19 cellular contexts compared by ENCODE assay signal in the genomic region with DNA sequence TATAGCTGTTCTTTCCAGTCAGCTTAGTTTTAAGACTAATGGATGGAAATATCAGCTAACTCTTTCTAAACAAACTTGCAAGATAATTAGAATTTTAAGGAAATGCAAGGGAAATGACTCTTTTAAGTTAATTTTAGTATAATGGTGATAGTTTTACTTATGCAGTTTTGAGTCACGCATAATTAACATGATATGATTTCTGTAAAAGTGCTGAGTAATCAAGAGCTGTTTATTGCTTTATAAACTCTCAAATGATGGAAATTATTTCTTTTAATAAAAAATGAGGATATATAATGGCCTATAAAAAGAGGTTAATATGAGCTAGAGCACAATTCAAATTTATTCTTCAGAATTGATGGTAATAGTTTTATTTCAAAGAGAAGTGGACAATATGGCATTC.
A peak's percentile ranks its signal among the peaks of the same experiment; 100 is the strongest.
DNase-seq lines count a peak whose midpoint lies in the region; ATAC-seq, FAIRE-seq and TF ChIP-seq lines count a peak whose summit lies in the region.
"Had no signal": no experiment of that assay in that cellular context is flagged by ENCODE, and none has a peak within 500 bp of the region (broad histone marks: within the 10 kb centered on the region; RNA-seq: fewer than 3 reads in every experiment).

No MANE protein-coding gene starts in this region.

- H3K4me3 ChIP-seq in A549, result no peak overlapping the region
- H3K4me3 ChIP-seq in IMR-90 (ENCODE audit: insufficient read depth, low read depth, low read length), result no peak overlapping the region
- H3K4me3 ChIP-seq: BLaER1 treated with 17β-estradiol and CSF1 and Interleukin-3, amounts not matched to agents 10 nM and 100 nM had no signal

- no peaks in the 10 kb centered on the region for H3K79me1 ChIP-seq in IMR-90 (ENCODE audit: low read depth in 1 of 2, low read length in 2 of 2)

- H3K36me3 ChIP-seq in IMR-90 (ENCODE audit: control insufficient read depth, insufficient read depth, low read length), result no peaks in the 10 kb centered on the region
- H3K36me3 ChIP-seq: BLaER1 treated with 17β-estradiol and CSF1 and Interleukin-3, amounts not matched to agents 10 nM and 100 nM had no signal

- H3K18ac ChIP-seq in IMR-90 (ENCODE audit: low read depth, low read length), result no peak overlapping the region

- H3K9me3 ChIP-seq in A549 (no peaks in the 10 kb centered on the region), IMR-90 (ENCODE audit: control insufficient read depth, insufficient read depth, low read length) (no peaks in the 10 kb centered on the region)
- H3K9me3 ChIP-seq: Caco-2 had no signal

- TF ChIP-seq CTCF in A549 (IDR thresholded peaks at IDR 0.05) (no peak), IMR-90 (conservative IDR thresholded peaks at IDR 0.05; ENCODE audit: low read depth, low read length) (no peak)

- H2BK5ac ChIP-seq in IMR-90 (ENCODE audit: low read depth, low read length, poor library complexity, severe bottlenecking), result no peak overlapping the region

- H2BK15ac ChIP-seq in IMR-90 (ENCODE audit: low read depth, low read length), result no peak overlapping the region

- H3K14ac ChIP-seq in IMR-90 (replicated peaks; ENCODE audit: low read depth, low read length), result no peak overlapping the region

- no peak overlapping the region for H3K23ac ChIP-seq in IMR-90 (ENCODE audit: low read depth, low read length)

- TF ChIP-seq RAD21 in A549 (conservative IDR thresholded peaks at IDR 0.05 in 1 of 2, IDR thresholded peaks at IDR 0.05 in 1 of 2) (no peak), IMR-90 (IDR thresholded peaks at IDR 0.05; ENCODE audit: low read length) (no peak)

- no peaks in the 10 kb centered on the region for H3K27me3 ChIP-seq in IMR-90 (ENCODE audit: control insufficient read depth, insufficient read depth, low read length)
- H3K27me3 ChIP-seq: BLaER1 treated with 17β-estradiol and CSF1 and Interleukin-3, amounts not matched to agents 10 nM and 100 nM had no signal

- CTCF ChIA-PET in A549 (lab: Yijun Ruan, JAX), result no interaction called here
- CTCF ChIA-PET in IMR-90 (lab: Yijun Ruan, JAX), result interaction anchor here (0.6 kb wide), 1 partner anchor 94 kb away, joined by 4 read pairs; no protein-coding TSS in a partner anchor

- H3K4ac ChIP-seq in IMR-90 (ENCODE audit: low read depth, low read length), result no peak overlapping the region

- no peaks in the 10 kb centered on the region for H4K20me1 ChIP-seq in IMR-90 (ENCODE audit: insufficient read depth, low read length)
- H4K20me1 ChIP-seq: BLaER1 treated with 17β-estradiol and CSF1 and Interleukin-3, amounts not matched to agents 10 nM and 100 nM had no signal

- WGBS in A549 (ENCODE audit: missing lambda C conversion rate), result 93% methylated on average over 1 of the region's 1 CpG
- WGBS in IMR-90 (ENCODE audit: extremely low coverage in 2 of 2, insufficient read length in 1 of 2), 2 experiments, result no CpG with 5 or more reads among the region's 1 CpG

- no peak overlapping the region for H3K9ac ChIP-seq in IMR-90 (ENCODE audit: low read depth, low read length)
- H3K9ac ChIP-seq: BLaER1 treated with 17β-estradiol and CSF1 and Interleukin-3, amounts not matched to agents 10 nM and 100 nM had no signal

- no peak overlapping the region for H3K56ac ChIP-seq in IMR-90 (ENCODE audit: extremely low read depth, insufficient read depth, low read length)

- H4K91ac ChIP-seq in IMR-90 (ENCODE audit: insufficient read depth, low read depth, low read length), result no peak overlapping the region

- no TSS peak for BruUV-seq in IMR-90 (replicated peaks; lab: Mats Ljungman, UMichigan)

- no peak overlapping the region for H3K27ac ChIP-seq in A549
- H3K27ac ChIP-seq in IMR-90 (ENCODE audit: insufficient read depth, low read length), result no peak overlapping the region
- H3K27ac ChIP-seq: BLaER1 treated with 17β-estradiol and CSF1 and Interleukin-3, amounts not matched to agents 10 nM and 100 nM; C4-2B had no signal

- intact Hi-C loops in IMR-90 (cut with micrococcal nuclease), result no loop called here

- no peak for TF ChIP-seq EP300 in A549 (IDR thresholded peaks at IDR 0.05)

- TF ChIP-seq POLR2A in A549 (IDR thresholded peaks at IDR 0.05; ENCODE audit: low read length) (no peak), IMR-90 (IDR thresholded peaks at IDR 0.05; ENCODE audit: low read depth, low read length) (no peak)

- H2BK20ac ChIP-seq in IMR-90 (ENCODE audit: low read depth, low read length), result no peak overlapping the region

- H3K9me1 ChIP-seq in IMR-90 (ENCODE audit: insufficient read depth, low read length), result no peaks in the 10 kb centered on the region

- FAIRE-seq in A549 (lab: Jason Lieb, UNC) (no peak), colon (lab: Jason Lieb, UNC) (peak; percentile 82)
- FAIRE-seq: A204.1, D721Med, G401.6, GM12891 had no signal

- no peak overlapping the region for H2AK9ac ChIP-seq in IMR-90 (replicated peaks; ENCODE audit: low read depth, low read length, poor library complexity)

- no peak for DNase-seq in A549 (ENCODE audit: low read depth in 1 of 2, low spot score in 1 of 2)
- no peak for DNase-seq in IMR-90
- no peak for DNase-seq in left lobe of liver (ENCODE audit: low spot score)
- DNase-seq: 8988T; AML-193; Caco-2; Calu3; CD4-positive, alpha-beta T cell; CD8-positive, alpha-beta T cell; DMS79 treated with DMSO at 0.1 percent for 48 hours; GF-D8 had no signal

- H2AK5ac ChIP-seq in IMR-90 (ENCODE audit: low read depth, low read length), result no peak overlapping the region

- in situ Hi-C loops in IMR-90 (cut with MboI; ENCODE audit: low sequenced_read_pairs), result no loop called here

- no peak overlapping the region for H4K8ac ChIP-seq in IMR-90 (ENCODE audit: low read depth in 2 of 2, low read length in 2 of 2)

- no peaks in the 10 kb centered on the region for H3K4me1 ChIP-seq in A549
- no peaks in the 10 kb centered on the region for H3K4me1 ChIP-seq in IMR-90 (ENCODE audit: control insufficient read depth, insufficient read depth, low read length)
- H3K4me1 ChIP-seq: BLaER1 treated with 17β-estradiol and CSF1 and Interleukin-3, amounts not matched to agents 10 nM and 100 nM; Caco-2 had no signal

- ATAC-seq in A549 (no peak), IMR-90 (ENCODE audit: low read depth) (no peak), left lobe of liver (no peak)
- ATAC-seq in activated CD4-positive, CD25-positive, alpha-beta regulatory T cell treated with anti-CD3 and anti-CD28 coated beads, Interleukin-2, amount 50 U/mL, for 24 hours, result no peak
- ATAC-seq: CD8-positive, alpha-beta T cell had no signal

- no peak overlapping the region for H2AFZ ChIP-seq in IMR-90 (replicated peaks; ENCODE audit: low read length, poor library complexity)

- no peak overlapping the region for H2BK120ac ChIP-seq in IMR-90 (ENCODE audit: low read depth, low read length)

- dilution Hi-C loops in IMR-90 (cut with HindIII; ENCODE audit: low sequenced_read_pairs, unreplicated experiment), result no loop called here

- POLR2A ChIA-PET in A549 (lab: Yijun Ruan, JAX) (no interaction called here), IMR-90 (lab: Charles Lee; ENCODE audit: unreplicated experiment) (no interaction called here)

- H3K4me2 ChIP-seq in A549, result no peak overlapping the region
- no peak overlapping the region for H3K4me2 ChIP-seq in IMR-90 (ENCODE audit: low read depth, low read length)
- H3K4me2 ChIP-seq: BLaER1 treated with 17β-estradiol and CSF1 and Interleukin-3, amounts not matched to agents 10 nM and 100 nM had no signal

- H4K5ac ChIP-seq in IMR-90 (ENCODE audit: low read depth, low read length), result no peak overlapping the region

TF ChIP-seq in A549, 52 proteins besides CTCF, POLR2A, EP300 and RAD21:
- TF ChIP-seq KDM1A (IDR thresholded peaks at IDR 0.05; ENCODE audit: low read depth) (no peak), MAFK (IDR thresholded peaks at IDR 0.05; ENCODE audit: partially characterized antibody) (peak; percentile 46)

TF ChIP-seq in IMR-90, 13 proteins besides CTCF, POLR2A, EP300 and RAD21:
- TF ChIP-seq MAFK (IDR thresholded peaks at IDR 0.05; ENCODE audit: low read depth, low read length), result peak; percentile 72
- TF ChIP-seq SMC3 (IDR thresholded peaks at IDR 0.05; ENCODE audit: low read depth, low read length), result no peak
- TF ChIP-seq RFX5 (IDR thresholded peaks at IDR 0.05; ENCODE audit: low read depth, low read length), result no peak
